ENCODE assay signal across 8 cellular contexts in the genomic region with DNA sequence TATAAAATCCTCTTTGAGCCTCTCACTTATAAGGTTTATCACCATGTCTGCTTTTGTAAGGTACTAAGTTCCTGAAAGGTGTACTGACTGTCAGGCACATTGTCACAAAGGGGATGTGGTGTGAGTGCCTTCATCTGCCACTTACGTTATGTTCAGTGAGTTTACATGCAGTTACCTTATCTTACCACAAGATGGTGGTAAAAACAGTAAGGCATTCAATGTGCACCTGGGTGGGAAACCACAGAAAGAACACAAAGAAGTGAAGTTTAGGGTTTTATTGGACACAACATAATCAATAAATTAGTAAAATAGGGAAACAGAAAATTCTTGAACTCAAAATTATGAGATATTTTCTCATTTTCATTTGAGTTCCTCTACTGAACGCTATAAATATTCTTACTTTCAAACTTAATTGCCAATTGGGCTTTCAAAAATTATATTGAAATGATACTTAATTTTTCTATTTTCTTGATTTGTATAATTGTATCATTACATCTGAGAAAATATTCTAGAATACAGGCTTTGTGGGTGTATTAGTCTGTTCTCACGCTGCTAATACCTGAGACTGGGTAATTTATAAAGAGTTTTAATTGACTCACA.
A peak's percentile ranks its signal among the peaks of the same experiment; 100 is the strongest.
DNase-seq lines count a peak whose midpoint lies in the region; ATAC-seq and TF ChIP-seq lines count a peak whose summit lies in the region.

No MANE protein-coding gene starts in this region.

- H4K8ac ChIP-seq in mesenchymal stem cell (ENCODE audit: low read length) = no peak overlapping the region

- H3K9ac ChIP-seq in NT2/D1 (ENCODE audit: insufficient read length, low read depth) (no peak overlapping the region), mesenchymal stem cell (ENCODE audit: low read length) (no peak overlapping the region)

- H3K9me3 ChIP-seq in NT2/D1 (ENCODE audit: insufficient read depth, low read length) (no peaks in the 10 kb centered on the region), mesenchymal stem cell (ENCODE audit: control insufficient read depth, low read length) (no peaks in the 10 kb centered on the region)

- no peaks in the 10 kb centered on the region for H3K79me1 ChIP-seq in mesenchymal stem cell (replicated peaks; ENCODE audit: low read length, poor library complexity, severe bottlenecking)

- H3K27ac ChIP-seq in coronary artery (no peak overlapping the region), mesenchymal stem cell (ENCODE audit: low read length, poor library complexity, severe bottlenecking) (no peak overlapping the region)

- H2BK5ac ChIP-seq in mesenchymal stem cell (ENCODE audit: low read depth, low read length, poor library complexity, severe bottlenecking) = no peak overlapping the region

- H3K4me1 ChIP-seq in NT2/D1 (ENCODE audit: insufficient read depth, insufficient read length) = no peaks in the 10 kb centered on the region
- H3K4me1 ChIP-seq in mesenchymal stem cell (ENCODE audit: control insufficient read depth, insufficient read depth, low read depth, low read length) = no peaks in the 10 kb centered on the region

- no peak overlapping the region for H4K91ac ChIP-seq in mesenchymal stem cell (ENCODE audit: low read length)

- H3K4me3 ChIP-seq in NT2/D1 (ENCODE audit: insufficient read length, low read depth) (no peak overlapping the region), coronary artery (no peak overlapping the region), mesenchymal stem cell (ENCODE audit: insufficient read depth in 1 of 2, low read depth in 1 of 2, low read length in 2 of 2) (no peak overlapping the region)

- H2AK5ac ChIP-seq in mesenchymal stem cell (ENCODE audit: low read length, severe bottlenecking) = no peak overlapping the region

- TF ChIP-seq CTCF in GM20000 (IDR thresholded peaks at IDR 0.05; ENCODE audit: extremely low read depth, missing control alignments) (peak; percentile 35), coronary artery (IDR thresholded peaks at IDR 0.05) (peak; percentile 37)

- H3K27me3 ChIP-seq in NT2/D1 (ENCODE audit: insufficient read depth, insufficient read length) (no peaks in the 10 kb centered on the region), mesenchymal stem cell (ENCODE audit: control insufficient read depth in 1 of 2, insufficient read depth in 1 of 2, low read length in 2 of 2) (no peaks in the 10 kb centered on the region)

- H2BK12ac ChIP-seq in mesenchymal stem cell (ENCODE audit: low read length in 2 of 2) = no peak overlapping the region

- H2AFZ ChIP-seq in mesenchymal stem cell (ENCODE audit: low read depth, low read length) = no peak overlapping the region

- 50% methylated on average over 2 of the region's 3 CpGs for WGBS in mesenchymal stem cell

- H3K4ac ChIP-seq in mesenchymal stem cell (ENCODE audit: low read depth in 1 of 2, low read length in 2 of 2) = no peak overlapping the region

- no peak overlapping the region for H3K18ac ChIP-seq in mesenchymal stem cell (ENCODE audit: low read depth in 1 of 2, low read length in 2 of 2)

- H3K36me3 ChIP-seq in NT2/D1 (ENCODE audit: insufficient read depth, insufficient read length, low read length) (no peaks in the 10 kb centered on the region), mesenchymal stem cell (ENCODE audit: control insufficient read depth in 1 of 2, insufficient read depth in 2 of 2, low read depth in 1 of 2, low read length in 2 of 2) (no peaks in the 10 kb centered on the region)

- ATAC-seq in HG03469 (IDR thresholded peaks at IDR 0.05; ENCODE audit: unreplicated experiment) = peak; percentile 98

- H3K4me2 ChIP-seq in mesenchymal stem cell (ENCODE audit: low read length, poor library complexity, severe bottlenecking) = no peak overlapping the region

- H3K14ac ChIP-seq in mesenchymal stem cell (ENCODE audit: low read length in 2 of 2) = no peak overlapping the region

- DNase-seq in EL = peak; percentile 7
- DNase-seq in GM20000 (ENCODE audit: low spot score) = peak; percentile 44
- DNase-seq in NT2/D1 (ENCODE audit: low read depth, low spot score) = peak; percentile 54
- DNase-seq in coronary artery (ENCODE audit: low spot score) = no peak
- DNase-seq in mesenchymal stem cell = peak; percentile 52
- DNase-seq in stimulated activated CD4-positive, alpha-beta T cell treated with anti-CD3 and anti-CD28 coated beads, Interleukin-2, amount 100 ng/mL, for 48 hours = no peak
- DNase-seq in stimulated activated naive CD4-positive, alpha-beta T cell (lab: John Stamatoyannopoulos, UW) = no peak

- H3K23ac ChIP-seq in mesenchymal stem cell (ENCODE audit: low read length in 2 of 2) = no peak overlapping the region

- no peak overlapping the region for H2BK120ac ChIP-seq in mesenchymal stem cell (ENCODE audit: low read depth, low read length)

- H2BK15ac ChIP-seq in mesenchymal stem cell (ENCODE audit: low read depth, poor library complexity, severe bottlenecking) = no peak overlapping the region

Comparison
In these comparisons a context has a peak if more than half of its experiments do, and no peak if none do; other contexts are left out.
1. DNase-seq: peak in EL (single experiment), GM20000 (single experiment), NT2/D1 (single experiment) and mesenchymal stem cell (single experiment); none in coronary artery (single experiment), stimulated activated CD4-positive, alpha-beta T cell treated with anti-CD3 and anti-CD28 coated beads, Interleukin-2, amount 100 ng/mL, for 48 hours (0 of 2) and stimulated activated naive CD4-positive, alpha-beta T cell (0 of 6).